In the genomic region with DNA sequence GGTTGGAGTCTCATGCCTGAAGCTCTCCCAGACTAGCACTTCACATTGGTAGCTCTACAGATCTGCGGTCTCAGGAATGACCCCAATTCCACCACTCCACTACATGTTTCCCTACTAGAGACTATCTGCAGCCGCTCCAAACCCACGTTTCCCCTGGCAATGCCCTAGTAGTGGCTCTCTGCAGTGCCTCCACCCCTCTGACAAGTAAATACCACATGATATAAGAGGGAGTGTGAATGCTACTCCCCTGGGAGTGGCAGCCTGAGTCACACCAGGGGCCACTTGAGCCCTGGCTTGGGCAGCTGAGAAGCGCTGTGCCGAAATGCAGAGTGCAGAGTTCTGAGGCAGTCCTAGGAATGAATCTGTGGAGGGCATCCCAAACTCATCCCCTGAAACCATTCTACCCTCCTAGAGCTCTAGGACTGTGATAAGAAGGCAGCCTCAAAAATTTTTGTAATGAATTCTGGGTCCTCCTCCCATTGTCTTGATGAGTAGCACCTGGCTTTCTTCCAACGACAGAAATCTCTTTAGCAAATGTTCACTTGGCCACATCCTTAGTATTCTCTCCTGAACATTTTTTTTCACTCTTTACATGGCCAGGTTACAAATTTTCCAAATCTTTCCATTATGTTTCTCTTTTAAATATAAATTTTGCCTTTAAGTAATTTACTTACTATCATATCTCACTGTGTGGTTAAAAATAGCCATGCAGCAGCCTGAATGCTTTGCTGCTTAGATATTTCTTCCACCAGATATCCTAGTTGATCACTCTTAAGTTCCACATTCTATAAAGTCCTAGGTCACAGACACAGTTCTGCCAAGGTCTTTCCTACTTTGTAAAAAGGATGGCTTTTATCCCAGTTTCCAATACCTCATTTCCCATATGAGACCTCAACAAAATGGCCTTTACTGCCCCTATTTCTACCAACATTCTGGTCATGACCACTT, we compare ENCODE assay signal across 12 cellular contexts.
DNase-seq lines count a peak whose midpoint lies in the region; ATAC-seq and TF ChIP-seq lines count a peak whose summit lies in the region.
"Had no signal": no experiment of that assay in that cellular context is flagged by ENCODE, and none has a peak within 500 bp of the region (broad histone marks: within the 10 kb centered on the region; RNA-seq: fewer than 3 reads in every experiment).

No MANE protein-coding gene starts in this region.

- H3K27me3 ChIP-seq in stomach (no peaks in the 10 kb centered on the region), WERI-Rb-1 (ENCODE audit: insufficient read depth, low read depth, severe bottlenecking) (no peaks in the 10 kb centered on the region)

- peaks cover 0 to 13% (median 6%) of the 10 kb centered on the region in 4 donors for H3K4me1 ChIP-seq in stomach

- H3K36me3 ChIP-seq in stomach (no peaks in the 10 kb centered on the region), WERI-Rb-1 (no peaks in the 10 kb centered on the region)

- H3K9me3 ChIP-seq in stomach (peaks cover 0 to 3% (median 0%) of the 10 kb centered on the region in 4 donors), WERI-Rb-1 (ENCODE audit: severe bottlenecking) (peaks cover 9% of the 10 kb centered on the region)

- ATAC-seq in Right ventricle myocardium superior (ENCODE audit: poor library complexity) (peak; percentile 85), GM18498 (IDR thresholded peaks at IDR 0.05; ENCODE audit: unreplicated experiment) (no peak)

- peak overlapping the region in 1 of 5 donors; percentile 53 for H3K27ac ChIP-seq in stomach
- no peak overlapping the region for H3K27ac ChIP-seq in WERI-Rb-1

- TF ChIP-seq CTCF in stomach (IDR thresholded peaks at IDR 0.05) (no peak), WERI-Rb-1 (IDR thresholded peaks at IDR 0.05; ENCODE audit: low read depth, low read length) (no peak)

- 32 to 70% (median 45%) methylated on average over 6 of the region's 6 CpGs for WGBS in stomach, 5 donors

- DNase-seq in HUDEP-2 (lab: John Stamatoyannopoulos, UW; ENCODE audit: unreplicated experiment in 76 of 76), result peak in 45 of 76 experiments; percentile 1 to 72 (median 29)
- DNase-seq in RPMI7951 (ENCODE audit: low read depth), result peak; percentile 44
- peak; percentile 43 for DNase-seq in Right ventricle myocardium superior
- peak; percentile 61 for DNase-seq in stomach
- DNase-seq in WERI-Rb-1, result no peak
- DNase-seq in activated gamma-delta T cell treated with Interleukin-2 at 50 U/mL for 16 hours, result no peak
- DNase-seq in NK-92 treated with Interleukin-12 subunit alpha and Interleukin-12 subunit beta, amount 100 ng/mL, for 24 hours (lab: John Stamatoyannopoulos, UW), result no peak
- DNase-seq: activated gamma-delta T cell; EL; Karpas-422; stimulated activated naive CD4-positive, alpha-beta T cell treated with Interleukin-2 at 50 U/mL for 16 hours had no signal

- TF ChIP-seq POLR2A in stomach (IDR thresholded peaks at IDR 0.05), result no peak

- no peak overlapping the region for H3K4me3 ChIP-seq in stomach
- no peak overlapping the region for H3K4me3 ChIP-seq in WERI-Rb-1 (ENCODE audit: low read depth, low read length)

- no peak for TF ChIP-seq EP300 in stomach (IDR thresholded peaks at IDR 0.05)

- intact Hi-C loops in Right ventricle myocardium superior (cut with DNase I), result no loop called here
- intact Hi-C loops in stomach (cut with DNase I; ENCODE audit: low total_unique reads), result no loop called here

Comparison
In these comparisons a context has a peak if more than half of its experiments do, and no peak if none do; other contexts are left out.
1. DNase-seq: peak in HUDEP-2 (45 of 76), RPMI7951 (single experiment), Right ventricle myocardium superior (single experiment) and stomach (single experiment); none in WERI-Rb-1 (single experiment), activated gamma-delta T cell treated with Interleukin-2 at 50 U/mL for 16 hours (single experiment) and NK-92 treated with Interleukin-12 subunit alpha and Interleukin-12 subunit beta, amount 100 ng/mL, for 24 hours (single experiment).